ENCODE assay signal across 1 cellular context in genomic region chr1:44170281-44170823, GRCh38.
TF ChIP-seq lines count a peak whose summit lies in the region.

No MANE protein-coding gene starts in this region.

TF ChIP-seq in GM23338, 12 proteins besides CTCF, POLR2A, EP300 and RAD21 (continued from another document):
- TF ChIP-seq ZNF462 (CRISPR knock-in tag; IDR thresholded peaks at IDR 0.05) (no peak), ZNF114 (CRISPR knock-in tag; IDR thresholded peaks at IDR 0.05) (no peak)
- TF ChIP-seq, protein P1, sequence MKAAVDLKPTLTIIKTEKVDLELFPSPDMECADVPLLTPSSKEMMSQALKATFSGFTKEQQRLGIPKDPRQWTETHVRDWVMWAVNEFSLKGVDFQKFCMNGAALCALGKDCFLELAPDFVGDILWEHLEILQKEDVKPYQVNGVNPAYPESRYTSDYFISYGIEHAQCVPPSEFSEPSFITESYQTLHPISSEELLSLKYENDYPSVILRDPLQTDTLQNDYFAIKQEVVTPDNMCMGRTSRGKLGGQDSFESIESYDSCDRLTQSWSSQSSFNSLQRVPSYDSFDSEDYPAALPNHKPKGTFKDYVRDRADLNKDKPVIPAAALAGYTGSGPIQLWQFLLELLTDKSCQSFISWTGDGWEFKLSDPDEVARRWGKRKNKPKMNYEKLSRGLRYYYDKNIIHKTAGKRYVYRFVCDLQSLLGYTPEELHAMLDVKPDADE (IDR thresholded peaks at IDR 0.05), result no peak
